In genomic region chr12:50022903-50023302, GRCh38 we compare ENCODE assay signal across 1 cellular context.
TF ChIP-seq lines count a peak whose summit lies in the region.

No MANE protein-coding gene starts in this region.

TF ChIP-seq in WTC11, 78 proteins besides CTCF, POLR2A, EP300 and RAD21 (continued from another document):
- TF ChIP-seq FOXP4 (CRISPR knock-in tag; IDR thresholded peaks at IDR 0.05), result no peak
- TF ChIP-seq FOXK1 (CRISPR knock-in tag; IDR thresholded peaks at IDR 0.05), result no peak
- TF ChIP-seq, protein P1, sequence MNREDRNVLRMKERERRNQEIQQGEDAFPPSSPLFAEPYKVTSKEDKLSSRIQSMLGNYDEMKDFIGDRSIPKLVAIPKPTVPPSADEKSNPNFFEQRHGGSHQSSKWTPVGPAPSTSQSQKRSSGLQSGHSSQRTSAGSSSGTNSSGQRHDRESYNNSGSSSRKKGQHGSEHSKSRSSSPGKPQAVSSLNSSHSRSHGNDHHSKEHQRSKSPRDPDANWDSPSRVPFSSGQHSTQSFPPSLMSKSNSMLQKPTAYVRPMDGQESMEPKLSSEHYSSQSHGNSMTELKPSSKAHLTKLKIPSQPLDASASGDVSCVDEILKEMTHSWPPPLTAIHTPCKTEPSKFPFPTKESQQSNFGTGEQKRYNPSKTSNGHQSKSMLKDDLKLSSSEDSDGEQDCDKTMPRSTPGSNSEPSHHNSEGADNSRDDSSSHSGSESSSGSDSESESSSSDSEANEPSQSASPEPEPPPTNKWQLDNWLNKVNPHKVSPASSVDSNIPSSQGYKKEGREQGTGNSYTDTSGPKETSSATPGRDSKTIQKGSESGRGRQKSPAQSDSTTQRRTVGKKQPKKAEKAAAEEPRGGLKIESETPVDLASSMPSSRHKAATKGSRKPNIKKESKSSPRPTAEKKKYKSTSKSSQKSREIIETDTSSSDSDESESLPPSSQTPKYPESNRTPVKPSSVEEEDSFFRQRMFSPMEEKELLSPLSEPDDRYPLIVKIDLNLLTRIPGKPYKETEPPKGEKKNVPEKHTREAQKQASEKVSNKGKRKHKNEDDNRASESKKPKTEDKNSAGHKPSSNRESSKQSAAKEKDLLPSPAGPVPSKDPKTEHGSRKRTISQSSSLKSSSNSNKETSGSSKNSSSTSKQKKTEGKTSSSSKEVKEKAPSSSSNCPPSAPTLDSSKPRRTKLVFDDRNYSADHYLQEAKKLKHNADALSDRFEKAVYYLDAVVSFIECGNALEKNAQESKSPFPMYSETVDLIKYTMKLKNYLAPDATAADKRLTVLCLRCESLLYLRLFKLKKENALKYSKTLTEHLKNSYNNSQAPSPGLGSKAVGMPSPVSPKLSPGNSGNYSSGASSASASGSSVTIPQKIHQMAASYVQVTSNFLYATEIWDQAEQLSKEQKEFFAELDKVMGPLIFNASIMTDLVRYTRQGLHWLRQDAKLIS (CRISPR knock-in tag; IDR thresholded peaks at IDR 0.05; ENCODE audit: borderline replicate concordance), result no peak
- TF ChIP-seq ZNF671 (CRISPR knock-in tag; IDR thresholded peaks at IDR 0.05), result no peak
- TF ChIP-seq EMX1 (CRISPR knock-in tag; IDR thresholded peaks at IDR 0.05), result no peak
- TF ChIP-seq, protein P2, sequence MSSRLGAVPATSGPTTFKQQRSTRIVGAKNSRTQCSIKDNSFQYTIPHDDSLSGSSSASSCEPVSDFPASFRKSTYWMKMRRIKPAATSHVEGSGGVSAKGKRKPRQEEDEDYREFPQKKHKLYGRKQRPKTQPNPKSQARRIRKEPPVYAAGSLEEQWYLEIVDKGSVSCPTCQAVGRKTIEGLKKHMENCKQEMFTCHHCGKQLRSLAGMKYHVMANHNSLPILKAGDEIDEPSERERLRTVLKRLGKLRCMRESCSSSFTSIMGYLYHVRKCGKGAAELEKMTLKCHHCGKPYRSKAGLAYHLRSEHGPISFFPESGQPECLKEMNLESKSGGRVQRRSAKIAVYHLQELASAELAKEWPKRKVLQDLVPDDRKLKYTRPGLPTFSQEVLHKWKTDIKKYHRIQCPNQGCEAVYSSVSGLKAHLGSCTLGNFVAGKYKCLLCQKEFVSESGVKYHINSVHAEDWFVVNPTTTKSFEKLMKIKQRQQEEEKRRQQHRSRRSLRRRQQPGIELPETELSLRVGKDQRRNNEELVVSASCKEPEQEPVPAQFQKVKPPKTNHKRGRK (CRISPR knock-in tag; IDR thresholded peaks at IDR 0.05; ENCODE audit: borderline replicate concordance), result no peak
- TF ChIP-seq, protein P3, sequence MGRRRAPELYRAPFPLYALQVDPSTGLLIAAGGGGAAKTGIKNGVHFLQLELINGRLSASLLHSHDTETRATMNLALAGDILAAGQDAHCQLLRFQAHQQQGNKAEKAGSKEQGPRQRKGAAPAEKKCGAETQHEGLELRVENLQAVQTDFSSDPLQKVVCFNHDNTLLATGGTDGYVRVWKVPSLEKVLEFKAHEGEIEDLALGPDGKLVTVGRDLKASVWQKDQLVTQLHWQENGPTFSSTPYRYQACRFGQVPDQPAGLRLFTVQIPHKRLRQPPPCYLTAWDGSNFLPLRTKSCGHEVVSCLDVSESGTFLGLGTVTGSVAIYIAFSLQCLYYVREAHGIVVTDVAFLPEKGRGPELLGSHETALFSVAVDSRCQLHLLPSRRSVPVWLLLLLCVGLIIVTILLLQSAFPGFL (CRISPR knock-in tag; IDR thresholded peaks at IDR 0.05; ENCODE audit: borderline replicate concordance), result no peak
- no peak for TF ChIP-seq ATF2 (CRISPR knock-in tag; IDR thresholded peaks at IDR 0.05; ENCODE audit: borderline replicate concordance, low read depth)
- TF ChIP-seq, protein P4, sequence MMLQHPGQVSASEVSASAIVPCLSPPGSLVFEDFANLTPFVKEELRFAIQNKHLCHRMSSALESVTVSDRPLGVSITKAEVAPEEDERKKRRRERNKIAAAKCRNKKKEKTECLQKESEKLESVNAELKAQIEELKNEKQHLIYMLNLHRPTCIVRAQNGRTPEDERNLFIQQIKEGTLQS (CRISPR knock-in tag; conservative IDR thresholded peaks at IDR 0.05), result no peak
- no peak for TF ChIP-seq NR3C1 (CRISPR knock-in tag; conservative IDR thresholded peaks at IDR 0.05; ENCODE audit: low read depth)
- no peak for TF ChIP-seq CBFB (CRISPR knock-in tag; IDR thresholded peaks at IDR 0.05; ENCODE audit: low read depth)
- no peak for TF ChIP-seq ESRRA (CRISPR knock-in tag; IDR thresholded peaks at IDR 0.05; ENCODE audit: borderline replicate concordance)
- TF ChIP-seq SMAD3 (CRISPR knock-in tag; IDR thresholded peaks at IDR 0.05; ENCODE audit: borderline replicate concordance), result no peak
- no peak for TF ChIP-seq ERG (CRISPR knock-in tag; IDR thresholded peaks at IDR 0.05)
- TF ChIP-seq, protein P5, sequence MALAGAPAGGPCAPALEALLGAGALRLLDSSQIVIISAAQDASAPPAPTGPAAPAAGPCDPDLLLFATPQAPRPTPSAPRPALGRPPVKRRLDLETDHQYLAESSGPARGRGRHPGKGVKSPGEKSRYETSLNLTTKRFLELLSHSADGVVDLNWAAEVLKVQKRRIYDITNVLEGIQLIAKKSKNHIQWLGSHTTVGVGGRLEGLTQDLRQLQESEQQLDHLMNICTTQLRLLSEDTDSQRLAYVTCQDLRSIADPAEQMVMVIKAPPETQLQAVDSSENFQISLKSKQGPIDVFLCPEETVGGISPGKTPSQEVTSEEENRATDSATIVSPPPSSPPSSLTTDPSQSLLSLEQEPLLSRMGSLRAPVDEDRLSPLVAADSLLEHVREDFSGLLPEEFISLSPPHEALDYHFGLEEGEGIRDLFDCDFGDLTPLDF (CRISPR knock-in tag; IDR thresholded peaks at IDR 0.05), result no peak
- no peak for TF ChIP-seq CREB1 (CRISPR knock-in tag; IDR thresholded peaks at IDR 0.05)
- TF ChIP-seq TEAD1 (CRISPR knock-in tag; IDR thresholded peaks at IDR 0.05), result no peak
- no peak for TF ChIP-seq JAZF1 (CRISPR knock-in tag; IDR thresholded peaks at IDR 0.05)
